Comparison of ENCODE assay signal across 11 cellular contexts in genomic region chr4:126592088-126592487, GRCh38.
DNase-seq lines count a peak whose midpoint lies in the region; ATAC-seq and TF ChIP-seq lines count a peak whose summit lies in the region.
"Had no signal": no experiment of that assay in that cellular context is flagged by ENCODE, and none has a peak within 500 bp of the region (broad histone marks: within the 10 kb centered on the region; RNA-seq: fewer than 3 reads in every experiment).

No MANE protein-coding gene starts in this region.

- H3K4me3 ChIP-seq in heart right ventricle (no peak overlapping the region), MG63 (no peak overlapping the region)
- H3K4me3 ChIP-seq: BLaER1, body of pancreas had no signal

- H3K36me3 Mint-ChIP-seq in WTC11: no peaks in the 10 kb centered on the region
- H3K36me3 Mint-ChIP-seq in glutamatergic neuron (ENCODE audit: unreplicated experiment): no peaks in the 10 kb centered on the region
- no peaks in the 10 kb centered on the region for H3K36me3 Mint-ChIP-seq in type B pancreatic cell
- H3K36me3 Mint-ChIP-seq in stimulated activated effector memory CD8-positive, alpha-beta T cell treated with anti-CD3 and anti-CD28 coated beads, Interleukin-12 subunit alpha, Interleukin-12 subunit beta, amount 100 ng/mL, for 72 hours: no peaks in the 10 kb centered on the region

- H3K4me3 Mint-ChIP-seq in WTC11 (no peak overlapping the region), glutamatergic neuron (ENCODE audit: unreplicated experiment) (no peak overlapping the region), type B pancreatic cell (no peak overlapping the region)
- H3K4me3 Mint-ChIP-seq in stimulated activated effector memory CD8-positive, alpha-beta T cell treated with anti-CD3 and anti-CD28 coated beads, Interleukin-12 subunit alpha, Interleukin-12 subunit beta, amount 100 ng/mL, for 72 hours: no peak overlapping the region

- TF ChIP-seq CTCF in heart right ventricle (IDR thresholded peaks at IDR 0.05) (peak in 6 of 9 donors; percentile 17 to 33 (median 23)), WTC11 (IDR thresholded peaks at IDR 0.05) (no peak), glutamatergic neuron (IDR thresholded peaks at IDR 0.05; ENCODE audit: partially characterized antibody, unreplicated experiment) (peak; percentile 75), type B pancreatic cell (conservative IDR thresholded peaks at IDR 0.05) (peak; percentile 70)

- H3K27ac ChIP-seq in heart right ventricle: no peak overlapping the region
- H3K27ac ChIP-seq: BLaER1, body of pancreas had no signal

- H3K4me1 ChIP-seq in heart right ventricle: no peaks in the 10 kb centered on the region
- H3K4me1 ChIP-seq: BLaER1, body of pancreas had no signal

- CTCF ChIA-PET in WTC11 (lab: Charles Lee): interaction anchor here (1.4 to 1.7 kb wide), 2 partner anchors 9 to 11 kb away, joined by 10 to 11 read pairs; no protein-coding TSS in a partner anchor

- H3K4me1 Mint-ChIP-seq in WTC11 (no peaks in the 10 kb centered on the region), glutamatergic neuron (ENCODE audit: low read depth, unreplicated experiment) (no peaks in the 10 kb centered on the region), type B pancreatic cell (ENCODE audit: unreplicated experiment) (peaks cover 5% of the 10 kb centered on the region)
- no peaks in the 10 kb centered on the region for H3K4me1 Mint-ChIP-seq in stimulated activated effector memory CD8-positive, alpha-beta T cell treated with anti-CD3 and anti-CD28 coated beads, Interleukin-12 subunit alpha, Interleukin-12 subunit beta, amount 100 ng/mL, for 72 hours

- H3K27ac Mint-ChIP-seq in WTC11 (no peak overlapping the region), glutamatergic neuron (ENCODE audit: unreplicated experiment) (no peak overlapping the region), type B pancreatic cell (no peak overlapping the region)
- H3K27ac Mint-ChIP-seq in stimulated activated effector memory CD8-positive, alpha-beta T cell treated with anti-CD3 and anti-CD28 coated beads, Interleukin-12 subunit alpha, Interleukin-12 subunit beta, amount 100 ng/mL, for 72 hours: no peak overlapping the region

- H3K27me3 Mint-ChIP-seq in WTC11 (ENCODE audit: low read depth) (no peaks in the 10 kb centered on the region), glutamatergic neuron (ENCODE audit: unreplicated experiment) (peaks cover 3% of the 10 kb centered on the region), type B pancreatic cell (no peaks in the 10 kb centered on the region)

- H3K27me3 ChIP-seq in heart right ventricle (no peaks in the 10 kb centered on the region), MG63 (no peaks in the 10 kb centered on the region)
- H3K27me3 ChIP-seq: BLaER1, body of pancreas had no signal

- ATAC-seq in heart right ventricle (no peak), left ventricle myocardium superior (no peak), WTC11 (peak; percentile 38)
- ATAC-seq in stimulated activated effector memory CD8-positive, alpha-beta T cell treated with anti-CD3 and anti-CD28 coated beads, Interleukin-12 subunit alpha, Interleukin-12 subunit beta, amount 100 ng/mL, for 72 hours: no peak
- ATAC-seq: body of pancreas had no signal

- DNase-seq in heart right ventricle: no peak
- no peak for DNase-seq in left ventricle myocardium superior
- DNase-seq in WTC11 (ENCODE audit: low spot score): no peak
- no peak for DNase-seq in glutamatergic neuron
- DNase-seq in type B pancreatic cell (ENCODE audit: extremely low spot score, unreplicated experiment): no peak
- DNase-seq in stimulated activated effector memory CD8-positive, alpha-beta T cell treated with anti-CD3 and anti-CD28 coated beads, Interleukin-12 subunit alpha, Interleukin-12 subunit beta, amount 100 ng/mL, for 72 hours (ENCODE audit: low spot score in 2 of 2): no peak
- DNase-seq in MG63: no peak
- DNase-seq in stimulated activated CD4-positive, alpha-beta T cell treated with anti-CD3 and anti-CD28 coated beads, Interleukin-4, amount 100 ng/mL, for 1 hour: no peak
- DNase-seq: activated T-cell treated with anti-CD3 and anti-CD28 coated beads for 4 hours, body of pancreas had no signal

- 54 to 75% methylated on average over 3 of the region's 3 CpGs for WGBS in heart right ventricle, 2 donors

- intact Hi-C loops in heart right ventricle (cut with DNase I): loop anchor here in 1 of 10 donors (10.0 kb wide), 1 partner anchor 363 kb away; no protein-coding TSS in a partner anchor
- intact Hi-C loops in left ventricle myocardium superior (cut with micrococcal nuclease): no loop called here

- H3K9me3 ChIP-seq in heart right ventricle (peaks cover 0 to 29% (median 0%) of the 10 kb centered on the region in 11 donors), MG63 (no peaks in the 10 kb centered on the region)
- H3K9me3 ChIP-seq: BLaER1, body of pancreas had no signal

- POLR2A ChIA-PET in WTC11 (lab: Charles Lee): no interaction called here

- no peaks in the 10 kb centered on the region for H3K36me3 ChIP-seq in heart right ventricle
- no peaks in the 10 kb centered on the region for H3K36me3 ChIP-seq in MG63
- H3K36me3 ChIP-seq: BLaER1 had no signal

- peaks cover 23% of the 10 kb centered on the region for H3K9me3 Mint-ChIP-seq in WTC11
- no peaks in the 10 kb centered on the region for H3K9me3 Mint-ChIP-seq in glutamatergic neuron (ENCODE audit: unreplicated experiment)
- no peaks in the 10 kb centered on the region for H3K9me3 Mint-ChIP-seq in type B pancreatic cell
- H3K9me3 Mint-ChIP-seq in stimulated activated effector memory CD8-positive, alpha-beta T cell treated with anti-CD3 and anti-CD28 coated beads, Interleukin-12 subunit alpha, Interleukin-12 subunit beta, amount 100 ng/mL, for 72 hours: peaks cover 10% of the 10 kb centered on the region

TF ChIP-seq in WTC11, 78 proteins besides CTCF, POLR2A, EP300 and RAD21 (continues in another document):
- TF ChIP-seq ZNF263 (CRISPR knock-in tag; IDR thresholded peaks at IDR 0.05; ENCODE audit: low read depth) (no peak), FOXP4 (CRISPR knock-in tag; IDR thresholded peaks at IDR 0.05) (no peak), GABPB1 (CRISPR knock-in tag; IDR thresholded peaks at IDR 0.05) (no peak), NFE2L1 (CRISPR knock-in tag; IDR thresholded peaks at IDR 0.05) (no peak), CBFB (CRISPR knock-in tag; IDR thresholded peaks at IDR 0.05; ENCODE audit: low read depth) (no peak), HMGA2 (CRISPR knock-in tag; IDR thresholded peaks at IDR 0.05) (no peak), CREB1 (CRISPR knock-in tag; IDR thresholded peaks at IDR 0.05) (no peak), ZBTB21 (CRISPR knock-in tag; IDR thresholded peaks at IDR 0.05; ENCODE audit: borderline replicate concordance) (no peak), TEAD1 (CRISPR knock-in tag; IDR thresholded peaks at IDR 0.05) (no peak), ZNF219 (CRISPR knock-in tag; IDR thresholded peaks at IDR 0.05; ENCODE audit: borderline replicate concordance) (no peak)
- TF ChIP-seq, protein P1, sequence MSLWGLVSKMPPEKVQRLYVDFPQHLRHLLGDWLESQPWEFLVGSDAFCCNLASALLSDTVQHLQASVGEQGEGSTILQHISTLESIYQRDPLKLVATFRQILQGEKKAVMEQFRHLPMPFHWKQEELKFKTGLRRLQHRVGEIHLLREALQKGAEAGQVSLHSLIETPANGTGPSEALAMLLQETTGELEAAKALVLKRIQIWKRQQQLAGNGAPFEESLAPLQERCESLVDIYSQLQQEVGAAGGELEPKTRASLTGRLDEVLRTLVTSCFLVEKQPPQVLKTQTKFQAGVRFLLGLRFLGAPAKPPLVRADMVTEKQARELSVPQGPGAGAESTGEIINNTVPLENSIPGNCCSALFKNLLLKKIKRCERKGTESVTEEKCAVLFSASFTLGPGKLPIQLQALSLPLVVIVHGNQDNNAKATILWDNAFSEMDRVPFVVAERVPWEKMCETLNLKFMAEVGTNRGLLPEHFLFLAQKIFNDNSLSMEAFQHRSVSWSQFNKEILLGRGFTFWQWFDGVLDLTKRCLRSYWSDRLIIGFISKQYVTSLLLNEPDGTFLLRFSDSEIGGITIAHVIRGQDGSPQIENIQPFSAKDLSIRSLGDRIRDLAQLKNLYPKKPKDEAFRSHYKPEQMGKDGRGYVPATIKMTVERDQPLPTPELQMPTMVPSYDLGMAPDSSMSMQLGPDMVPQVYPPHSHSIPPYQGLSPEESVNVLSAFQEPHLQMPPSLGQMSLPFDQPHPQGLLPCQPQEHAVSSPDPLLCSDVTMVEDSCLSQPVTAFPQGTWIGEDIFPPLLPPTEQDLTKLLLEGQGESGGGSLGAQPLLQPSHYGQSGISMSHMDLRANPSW (CRISPR knock-in tag; conservative IDR thresholded peaks at IDR 0.05; ENCODE audit: low read depth): no peak
